20 cellular contexts compared by ENCODE assay signal in the genomic region with DNA sequence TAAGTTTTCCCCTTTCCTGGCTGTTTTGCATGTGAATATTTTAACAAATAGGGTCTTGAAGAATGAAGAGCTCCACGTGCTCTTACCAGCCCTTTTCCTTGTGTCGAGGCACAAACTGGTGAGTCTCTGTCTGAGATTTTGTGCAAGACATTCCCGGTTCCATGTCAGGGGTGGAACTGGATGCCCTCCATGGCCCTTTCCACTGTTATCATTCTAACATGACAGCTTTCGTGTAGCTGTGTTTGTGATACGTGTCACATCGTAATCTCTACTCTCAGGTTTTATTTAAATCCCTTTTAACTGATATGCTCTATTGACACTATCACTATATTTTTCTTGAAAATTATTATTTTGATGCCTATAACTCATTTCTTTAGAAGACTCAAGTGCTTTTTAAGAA.
"Had no signal": no experiment of that assay in that cellular context is flagged by ENCODE, and none has a peak within 500 bp of the region (broad histone marks: within the 10 kb centered on the region; RNA-seq: fewer than 3 reads in every experiment).

No MANE protein-coding gene starts in this region.

- ATAC-seq: activated CD4-positive, CD25-positive, alpha-beta regulatory T cell treated with anti-CD3 and anti-CD28 coated beads, Interleukin-2, amount 50 U/mL, for 24 hours; left colon; psoas muscle; sciatic nerve; stimulated activated memory B cell treated with anti-CD40 and anti-IgM and Interleukin-4, amounts not matched to agents 10 μg/mL and 1 μg/mL and 100 μg/mL, for 72 hours; T-helper 17 cell; upper lobe of right lung had no signal

- H3K27ac ChIP-seq: ascending aorta, psoas muscle, testis, upper lobe of right lung had no signal

- H3K27me3 ChIP-seq: ascending aorta, testis, upper lobe of right lung had no signal

- DNase-seq: activated CD8-positive, alpha-beta memory T cell treated with anti-CD3 and anti-CD28 coated beads for 24 hours; activated CD8-positive, alpha-beta memory T cell treated with anti-CD3 and anti-CD28 coated beads, Interleukin-2, amount 50 U/mL, for 48 hours; activated effector memory CD4-positive, alpha-beta T cell treated with Interleukin-2 at 50 U/mL for 16 hours; activated naive CD4-positive, alpha-beta T cell treated with anti-CD3 and anti-CD28 coated beads, Interleukin-2, amount 50 U/mL, for 16 hours; activated T-cell treated with anti-CD3 and anti-CD28 coated beads, Interleukin-2, amount 50 U/mL, for 48 hours; hippocampal formation; islet precursor cell; left colon; midbrain; nephron progenitor cell; psoas muscle; stimulated activated CD4-positive, alpha-beta T cell treated with anti-CD3 and anti-CD28 coated beads, Interleukin-4, amount 100 ng/mL, for 4 hours; T-helper 17 cell; testis; upper lobe of right lung had no signal

- H3K4me3 ChIP-seq: ascending aorta, psoas muscle, smooth muscle cell, testis, upper lobe of right lung had no signal

- H3K4me1 ChIP-seq: psoas muscle, testis, upper lobe of right lung had no signal

- H3K9me3 ChIP-seq: ascending aorta, psoas muscle, testis, upper lobe of right lung had no signal

- H3K36me3 ChIP-seq: upper lobe of right lung had no signal
